8 cellular contexts compared by ENCODE assay signal in the genomic region with DNA sequence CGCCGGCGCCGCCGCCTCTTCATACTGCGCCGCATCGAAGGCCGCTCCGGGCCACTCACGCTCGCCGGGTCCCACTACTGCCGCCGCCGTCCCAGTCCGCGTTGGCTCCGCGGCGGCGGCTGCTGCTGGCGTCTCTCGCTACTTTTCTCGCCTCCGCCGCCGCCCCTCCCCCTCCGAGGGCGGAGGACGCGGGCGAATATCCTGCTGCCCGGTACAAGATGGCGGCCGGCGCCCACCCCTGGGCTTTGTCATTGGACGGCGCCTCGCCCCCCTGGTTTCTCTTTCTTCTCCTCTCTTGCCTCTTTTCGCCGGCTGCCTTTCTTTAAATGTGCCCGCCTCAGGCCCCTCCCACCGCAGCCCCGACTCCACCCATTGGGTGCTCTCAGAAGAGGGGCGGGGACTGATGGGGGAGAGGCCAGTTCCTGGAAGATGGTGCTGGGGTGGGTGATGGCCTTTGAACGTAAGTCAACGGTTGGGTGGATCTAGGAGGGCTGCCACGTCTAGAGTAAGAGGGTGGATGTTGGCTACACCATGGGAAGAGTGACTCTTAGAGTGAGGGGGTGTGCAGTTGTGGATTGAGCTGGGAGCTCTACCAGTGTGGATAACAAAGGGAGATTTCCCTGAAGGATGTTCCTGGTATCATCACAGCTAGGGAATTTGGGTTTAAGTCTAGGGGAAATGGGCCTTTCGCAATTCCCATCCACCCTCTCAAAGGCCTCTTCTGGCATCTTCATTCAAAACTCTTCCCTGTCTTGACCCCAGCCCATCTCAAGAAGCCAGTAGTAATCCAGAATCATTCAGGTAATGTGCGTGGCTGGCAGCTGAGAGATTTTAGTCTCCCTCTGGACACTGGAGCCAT.
A peak's percentile ranks its signal among the peaks of the same experiment; 100 is the strongest.
DNase-seq lines count a peak whose midpoint lies in the region; ATAC-seq and TF ChIP-seq lines count a peak whose summit lies in the region.

CCDC71L (minus strand) TSS at position 297 of the 859 bp plus-strand sequence; CDS start at position 35, 262 bp downstream.

- no peaks in the 10 kb centered on the region for H3K27me3 ChIP-seq in layer of hippocampus (ENCODE audit: control insufficient read depth, insufficient read depth, low read length)

- TF ChIP-seq CTCF in AG09319 (IDR thresholded peaks at IDR 0.05; ENCODE audit: low read depth, low read length), result no peak
- TF ChIP-seq CTCF in choroid plexus epithelial cell (conservative IDR thresholded peaks at IDR 0.05; ENCODE audit: low read depth, low read length), result no peak

- H3K27ac ChIP-seq in layer of hippocampus (ENCODE audit: low read depth, low read length), result peak within 1 kb of the TSS; percentile 86

- DNase-seq in AG09319 (ENCODE audit: extremely low read depth, low read depth) (peak; percentile 92), NCI-H510A (lab: John Stamatoyannopoulos, UW) (peak; percentile 86), choroid plexus epithelial cell (ENCODE audit: low read depth) (peak; percentile 97)
- peak; percentile 90 to 91 for DNase-seq in activated CD4-positive, alpha-beta T cell treated with anti-CD3 and anti-CD28 coated beads for 24 hours (ENCODE audit: low read depth in 2 of 2)
- DNase-seq in stimulated activated CD4-positive, alpha-beta T cell treated with anti-CD3 and anti-CD28 coated beads, Interleukin-1b, Interleukin-23, amount 100 ng/mL, for 4 hours (ENCODE audit: low read depth in 2 of 2), result peak; percentile 88 to 94

- H3K4me3 ChIP-seq in choroid plexus epithelial cell (ENCODE audit: low read depth, low read length), result peak within 1 kb of the TSS; percentile 92

- ATAC-seq in GM19043 (IDR thresholded peaks at IDR 0.05; ENCODE audit: low read depth, unreplicated experiment), result peak; percentile 61
- ATAC-seq in HG03378 (IDR thresholded peaks at IDR 0.05; ENCODE audit: unreplicated experiment), result peak; percentile 57

Comparison
In these comparisons a context has a peak if more than half of its experiments do, and no peak if none do; other contexts are left out.
1. Peak in every context shown above with its lines: DNase-seq, ATAC-seq, H3K4me3 ChIP-seq and H3K27ac ChIP-seq.